ENCODE assay signal across 1 cellular context in genomic region chr3:58332575-58333179, GRCh38.
A peak's percentile ranks its signal among the peaks of the same experiment; 100 is the strongest.
TF ChIP-seq lines count a peak whose summit lies in the region.

PXK (plus strand) TSS chr3:58332892; CDS start chr3:58332989, 97 bp downstream.

TF ChIP-seq in HepG2, 621 proteins besides CTCF, POLR2A, EP300 and RAD21 (continued from another document and continues in another):
- TF ChIP-seq, protein P1, sequence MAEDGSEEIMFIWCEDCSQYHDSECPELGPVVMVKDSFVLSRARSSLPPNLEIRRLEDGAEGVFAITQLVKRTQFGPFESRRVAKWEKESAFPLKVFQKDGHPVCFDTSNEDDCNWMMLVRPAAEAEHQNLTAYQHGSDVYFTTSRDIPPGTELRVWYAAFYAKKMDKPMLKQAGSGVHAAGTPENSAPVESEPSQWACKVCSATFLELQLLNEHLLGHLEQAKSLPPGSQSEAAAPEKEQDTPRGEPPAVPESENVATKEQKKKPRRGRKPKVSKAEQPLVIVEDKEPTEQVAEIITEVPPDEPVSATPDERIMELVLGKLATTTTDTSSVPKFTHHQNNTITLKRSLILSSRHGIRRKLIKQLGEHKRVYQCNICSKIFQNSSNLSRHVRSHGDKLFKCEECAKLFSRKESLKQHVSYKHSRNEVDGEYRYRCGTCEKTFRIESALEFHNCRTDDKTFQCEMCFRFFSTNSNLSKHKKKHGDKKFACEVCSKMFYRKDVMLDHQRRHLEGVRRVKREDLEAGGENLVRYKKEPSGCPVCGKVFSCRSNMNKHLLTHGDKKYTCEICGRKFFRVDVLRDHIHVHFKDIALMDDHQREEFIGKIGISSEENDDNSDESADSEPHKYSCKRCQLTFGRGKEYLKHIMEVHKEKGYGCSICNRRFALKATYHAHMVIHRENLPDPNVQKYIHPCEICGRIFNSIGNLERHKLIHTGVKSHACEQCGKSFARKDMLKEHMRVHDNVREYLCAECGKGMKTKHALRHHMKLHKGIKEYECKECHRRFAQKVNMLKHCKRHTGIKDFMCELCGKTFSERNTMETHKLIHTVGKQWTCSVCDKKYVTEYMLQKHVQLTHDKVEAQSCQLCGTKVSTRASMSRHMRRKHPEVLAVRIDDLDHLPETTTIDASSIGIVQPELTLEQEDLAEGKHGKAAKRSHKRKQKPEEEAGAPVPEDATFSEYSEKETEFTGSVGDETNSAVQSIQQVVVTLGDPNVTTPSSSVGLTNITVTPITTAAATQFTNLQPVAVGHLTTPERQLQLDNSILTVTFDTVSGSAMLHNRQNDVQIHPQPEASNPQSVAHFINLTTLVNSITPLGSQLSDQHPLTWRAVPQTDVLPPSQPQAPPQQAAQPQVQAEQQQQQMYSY (CRISPR knock-in tag; IDR thresholded peaks at IDR 0.05) = no peak
- TF ChIP-seq GPBP1L1 (CRISPR knock-in tag; IDR thresholded peaks at IDR 0.05) (no peak), ATF4 (CRISPR knock-in tag; IDR thresholded peaks at IDR 0.05) (peak in 1 of 2 experiments; percentile 18; a peak in 1 of 4 replicates), KDM1A (CRISPR knock-in tag; IDR thresholded peaks at IDR 0.05) (peak; percentile 91), XRCC5 (optimal IDR thresholded peaks at IDR 0.05; ENCODE audit: low read length) (peak; percentile 84), ZNF770 (CRISPR knock-in tag; IDR thresholded peaks at IDR 0.05) (peak; percentile 32; the same call in 1 of the 2 replicates), ELF3 (CRISPR knock-in tag; IDR thresholded peaks at IDR 0.05) (peak; percentile 62), ZBTB38 (CRISPR knock-in tag; IDR thresholded peaks at IDR 0.05) (peak; percentile 33; the same call in 1 of the 2 replicates), SP4 (CRISPR knock-in tag; IDR thresholded peaks at IDR 0.05) (peak; percentile 41; the same call in 1 of the 2 replicates), TMF1 (CRISPR knock-in tag; IDR thresholded peaks at IDR 0.05; ENCODE audit: low read depth) (peak; percentile 35; the same call in 1 of the 2 replicates), ZNF543 (CRISPR knock-in tag; IDR thresholded peaks at IDR 0.05) (peak; percentile 97), ZNF496 (CRISPR knock-in tag; IDR thresholded peaks at IDR 0.05; ENCODE audit: insufficient replicate concordance) (no peak), ZSCAN21 (CRISPR knock-in tag; IDR thresholded peaks at IDR 0.05; ENCODE audit: borderline replicate concordance) (peak; percentile 74; the same call in 1 of the 2 replicates), SALL1 (CRISPR knock-in tag; IDR thresholded peaks at IDR 0.05) (peak; percentile 81), ZNF598 (CRISPR knock-in tag; IDR thresholded peaks at IDR 0.05; ENCODE audit: borderline replicate concordance) (no peak), GATAD1 (CRISPR knock-in tag; IDR thresholded peaks at IDR 0.05) (peak; percentile 23; the same call in 1 of the 2 replicates), SPEN (CRISPR knock-in tag; IDR thresholded peaks at IDR 0.05; ENCODE audit: low read depth) (peak; percentile 76; the same call in 1 of the 2 replicates), FOXO1 (CRISPR knock-in tag; IDR thresholded peaks at IDR 0.05) (peak; percentile 89), SALL2 (CRISPR knock-in tag; IDR thresholded peaks at IDR 0.05) (peak; percentile 91), MEIS2 (CRISPR knock-in tag; IDR thresholded peaks at IDR 0.05) (peak; percentile 74; the same call in 1 of the 2 replicates), ZNF761 (CRISPR knock-in tag; conservative IDR thresholded peaks at IDR 0.05) (peak; percentile 71; the same call in 1 of the 2 replicates), ZNF234 (CRISPR knock-in tag; conservative IDR thresholded peaks at IDR 0.05) (no peak), ZNF614 (CRISPR knock-in tag; IDR thresholded peaks at IDR 0.05; ENCODE audit: borderline replicate concordance) (peak; percentile 39; the same call in 1 of the 2 replicates), ZMYM3 (CRISPR knock-in tag; IDR thresholded peaks at IDR 0.05) (peak; percentile 88; the same call in 1 of the 2 replicates), NCOA1 (CRISPR knock-in tag; IDR thresholded peaks at IDR 0.05) (no peak), ZNF749 (CRISPR knock-in tag; IDR thresholded peaks at IDR 0.05; ENCODE audit: borderline replicate concordance) (0 out of 2 replicates have a peak, but pooled peaks have one; percentile 53), ERF (CRISPR knock-in tag; IDR thresholded peaks at IDR 0.05) (peak; percentile 77), FOXK1 (CRISPR knock-in tag; IDR thresholded peaks at IDR 0.05; ENCODE audit: borderline replicate concordance, low read depth) (peak; percentile 18; the same call in 1 of the 2 replicates), ZSCAN31 (CRISPR knock-in tag; IDR thresholded peaks at IDR 0.05; ENCODE audit: low read depth) (peak; percentile 43; the same call in 1 of the 2 replicates)
- TF ChIP-seq, protein P2, sequence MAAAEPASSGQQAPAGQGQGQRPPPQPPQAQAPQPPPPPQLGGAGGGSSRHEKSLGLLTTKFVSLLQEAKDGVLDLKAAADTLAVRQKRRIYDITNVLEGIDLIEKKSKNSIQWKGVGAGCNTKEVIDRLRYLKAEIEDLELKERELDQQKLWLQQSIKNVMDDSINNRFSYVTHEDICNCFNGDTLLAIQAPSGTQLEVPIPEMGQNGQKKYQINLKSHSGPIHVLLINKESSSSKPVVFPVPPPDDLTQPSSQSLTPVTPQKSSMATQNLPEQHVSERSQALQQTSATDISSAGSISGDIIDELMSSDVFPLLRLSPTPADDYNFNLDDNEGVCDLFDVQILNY (CRISPR knock-in tag; conservative IDR thresholded peaks at IDR 0.05) = peak; percentile 67; the same call in 1 of the 2 replicates
- TF ChIP-seq, protein P3, sequence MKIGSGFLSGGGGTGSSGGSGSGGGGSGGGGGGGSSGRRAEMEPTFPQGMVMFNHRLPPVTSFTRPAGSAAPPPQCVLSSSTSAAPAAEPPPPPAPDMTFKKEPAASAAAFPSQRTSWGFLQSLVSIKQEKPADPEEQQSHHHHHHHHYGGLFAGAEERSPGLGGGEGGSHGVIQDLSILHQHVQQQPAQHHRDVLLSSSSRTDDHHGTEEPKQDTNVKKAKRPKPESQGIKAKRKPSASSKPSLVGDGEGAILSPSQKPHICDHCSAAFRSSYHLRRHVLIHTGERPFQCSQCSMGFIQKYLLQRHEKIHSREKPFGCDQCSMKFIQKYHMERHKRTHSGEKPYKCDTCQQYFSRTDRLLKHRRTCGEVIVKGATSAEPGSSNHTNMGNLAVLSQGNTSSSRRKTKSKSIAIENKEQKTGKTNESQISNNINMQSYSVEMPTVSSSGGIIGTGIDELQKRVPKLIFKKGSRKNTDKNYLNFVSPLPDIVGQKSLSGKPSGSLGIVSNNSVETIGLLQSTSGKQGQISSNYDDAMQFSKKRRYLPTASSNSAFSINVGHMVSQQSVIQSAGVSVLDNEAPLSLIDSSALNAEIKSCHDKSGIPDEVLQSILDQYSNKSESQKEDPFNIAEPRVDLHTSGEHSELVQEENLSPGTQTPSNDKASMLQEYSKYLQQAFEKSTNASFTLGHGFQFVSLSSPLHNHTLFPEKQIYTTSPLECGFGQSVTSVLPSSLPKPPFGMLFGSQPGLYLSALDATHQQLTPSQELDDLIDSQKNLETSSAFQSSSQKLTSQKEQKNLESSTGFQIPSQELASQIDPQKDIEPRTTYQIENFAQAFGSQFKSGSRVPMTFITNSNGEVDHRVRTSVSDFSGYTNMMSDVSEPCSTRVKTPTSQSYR (CRISPR knock-in tag; IDR thresholded peaks at IDR 0.05; ENCODE audit: borderline replicate concordance) = peak; percentile 18; the same call in 1 of the 2 replicates
- TF ChIP-seq, protein P4, sequence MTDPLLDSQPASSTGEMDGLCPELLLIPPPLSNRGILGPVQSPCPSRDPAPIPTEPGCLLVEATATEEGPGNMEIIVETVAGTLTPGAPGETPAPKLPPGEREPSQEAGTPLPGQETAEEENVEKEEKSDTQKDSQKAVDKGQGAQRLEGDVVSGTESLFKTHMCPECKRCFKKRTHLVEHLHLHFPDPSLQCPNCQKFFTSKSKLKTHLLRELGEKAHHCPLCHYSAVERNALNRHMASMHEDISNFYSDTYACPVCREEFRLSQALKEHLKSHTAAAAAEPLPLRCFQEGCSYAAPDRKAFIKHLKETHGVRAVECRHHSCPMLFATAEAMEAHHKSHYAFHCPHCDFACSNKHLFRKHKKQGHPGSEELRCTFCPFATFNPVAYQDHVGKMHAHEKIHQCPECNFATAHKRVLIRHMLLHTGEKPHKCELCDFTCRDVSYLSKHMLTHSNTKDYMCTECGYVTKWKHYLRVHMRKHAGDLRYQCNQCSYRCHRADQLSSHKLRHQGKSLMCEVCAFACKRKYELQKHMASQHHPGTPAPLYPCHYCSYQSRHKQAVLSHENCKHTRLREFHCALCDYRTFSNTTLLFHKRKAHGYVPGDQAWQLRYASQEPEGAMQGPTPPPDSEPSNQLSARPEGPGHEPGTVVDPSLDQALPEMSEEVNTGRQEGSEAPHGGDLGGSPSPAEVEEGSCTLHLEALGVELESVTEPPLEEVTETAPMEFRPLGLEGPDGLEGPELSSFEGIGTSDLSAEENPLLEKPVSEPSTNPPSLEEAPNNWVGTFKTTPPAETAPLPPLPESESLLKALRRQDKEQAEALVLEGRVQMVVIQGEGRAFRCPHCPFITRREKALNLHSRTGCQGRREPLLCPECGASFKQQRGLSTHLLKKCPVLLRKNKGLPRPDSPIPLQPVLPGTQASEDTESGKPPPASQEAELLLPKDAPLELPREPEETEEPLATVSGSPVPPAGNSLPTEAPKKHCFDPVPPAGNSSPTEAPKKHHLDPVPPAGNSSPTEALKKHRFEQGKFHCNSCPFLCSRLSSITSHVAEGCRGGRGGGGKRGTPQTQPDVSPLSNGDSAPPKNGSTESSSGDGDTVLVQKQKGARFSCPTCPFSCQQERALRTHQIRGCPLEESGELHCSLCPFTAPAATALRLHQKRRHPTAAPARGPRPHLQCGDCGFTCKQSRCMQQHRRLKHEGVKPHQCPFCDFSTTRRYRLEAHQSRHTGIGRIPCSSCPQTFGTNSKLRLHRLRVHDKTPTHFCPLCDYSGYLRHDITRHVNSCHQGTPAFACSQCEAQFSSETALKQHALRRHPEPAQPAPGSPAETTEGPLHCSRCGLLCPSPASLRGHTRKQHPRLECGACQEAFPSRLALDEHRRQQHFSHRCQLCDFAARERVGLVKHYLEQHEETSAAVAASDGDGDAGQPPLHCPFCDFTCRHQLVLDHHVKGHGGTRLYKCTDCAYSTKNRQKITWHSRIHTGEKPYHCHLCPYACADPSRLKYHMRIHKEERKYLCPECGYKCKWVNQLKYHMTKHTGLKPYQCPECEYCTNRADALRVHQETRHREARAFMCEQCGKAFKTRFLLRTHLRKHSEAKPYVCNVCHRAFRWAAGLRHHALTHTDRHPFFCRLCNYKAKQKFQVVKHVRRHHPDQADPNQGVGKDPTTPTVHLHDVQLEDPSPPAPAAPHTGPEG (CRISPR knock-in tag; IDR thresholded peaks at IDR 0.05) = peak; percentile 84
- TF ChIP-seq, protein P5, sequence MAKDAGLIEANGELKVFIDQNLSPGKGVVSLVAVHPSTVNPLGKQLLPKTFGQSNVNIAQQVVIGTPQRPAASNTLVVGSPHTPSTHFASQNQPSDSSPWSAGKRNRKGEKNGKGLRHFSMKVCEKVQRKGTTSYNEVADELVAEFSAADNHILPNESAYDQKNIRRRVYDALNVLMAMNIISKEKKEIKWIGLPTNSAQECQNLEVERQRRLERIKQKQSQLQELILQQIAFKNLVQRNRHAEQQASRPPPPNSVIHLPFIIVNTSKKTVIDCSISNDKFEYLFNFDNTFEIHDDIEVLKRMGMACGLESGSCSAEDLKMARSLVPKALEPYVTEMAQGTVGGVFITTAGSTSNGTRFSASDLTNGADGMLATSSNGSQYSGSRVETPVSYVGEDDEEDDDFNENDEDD (CRISPR knock-in tag; IDR thresholded peaks at IDR 0.05; ENCODE audit: borderline replicate concordance) = peak; percentile 66; the same call in 1 of the 2 replicates
- TF ChIP-seq, protein P6, sequence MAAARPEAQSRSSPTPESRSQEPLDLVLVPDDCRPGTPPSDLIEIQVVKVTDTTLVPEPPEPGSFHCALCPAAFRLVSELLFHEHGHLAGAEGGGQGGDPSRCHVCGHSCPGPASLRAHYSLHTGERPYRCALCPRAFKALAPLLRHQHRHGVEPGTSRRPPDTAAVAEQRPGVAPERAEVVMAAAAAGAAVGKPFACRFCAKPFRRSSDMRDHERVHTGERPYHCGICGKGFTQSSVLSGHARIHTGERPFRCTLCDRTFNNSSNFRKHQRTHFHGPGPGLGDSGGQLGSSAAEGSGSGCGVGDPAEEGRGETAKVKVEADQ (CRISPR knock-in tag; IDR thresholded peaks at IDR 0.05; ENCODE audit: borderline replicate concordance) = peak; percentile 94; the same call in 1 of the 2 replicates
- TF ChIP-seq, protein P7, sequence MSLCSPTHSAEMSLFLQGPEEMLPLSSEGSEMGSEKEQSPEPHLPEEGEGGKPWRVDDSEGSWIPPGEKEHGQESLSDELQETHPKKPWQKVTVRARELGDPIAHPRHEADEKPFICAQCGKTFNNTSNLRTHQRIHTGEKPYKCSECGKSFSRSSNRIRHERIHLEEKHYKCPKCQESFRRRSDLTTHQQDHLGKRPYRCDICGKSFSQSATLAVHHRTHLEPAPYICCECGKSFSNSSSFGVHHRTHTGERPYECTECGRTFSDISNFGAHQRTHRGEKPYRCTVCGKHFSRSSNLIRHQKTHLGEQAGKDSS (CRISPR knock-in tag; IDR thresholded peaks at IDR 0.05; ENCODE audit: borderline replicate concordance, low read depth) = peak; percentile 48; the same call in 1 of the 2 replicates
